25 cellular contexts compared by ENCODE assay signal in genomic region chr22:30537083-30537731, GRCh38. TPM values are rescaled to one million over a fixed set of nuclear protein-coding genes. Genes with fewer than 3 reads are reported as not detected.
"Had no signal": no experiment of that assay in that cellular context is flagged by ENCODE, and none has a peak within 500 bp of the region (broad histone marks: within the 10 kb centered on the region; RNA-seq: fewer than 3 reads in every experiment).

No MANE protein-coding gene starts in this region.

- H3K27ac ChIP-seq: brain microvascular endothelial cell, cardiac muscle cell, PC-9 had no signal

- ATAC-seq: activated CD8-positive, alpha-beta memory T cell treated with anti-CD3 and anti-CD28 coated beads, Interleukin-2, amount 10 ng/mL, durations not matched to agents 7 days and 5 days; activated T-cell treated with anti-CD3 and anti-CD28 coated beads, Interleukin-2, amount 50 U/mL, for 4 hours; activated T-helper 17 cell treated with anti-CD3 and anti-CD28 coated beads, Interleukin-2, amount 50 U/mL, for 72 hours; T-helper 17 cell; WTC11 had no signal

- H3K4me3 ChIP-seq: cardiac muscle cell, MG63, PC-9 had no signal

- H3K9me3 Mint-ChIP-seq: activated naive CD4-positive, alpha-beta T cell treated with anti-CD3 and anti-CD28 coated beads for 36 hours; activated T-cell treated with anti-CD3 and anti-CD28 coated beads, Interleukin-2, amount 50 U/mL, for 4 hours; activated T-helper 17 cell treated with anti-CD3 and anti-CD28 coated beads, Interleukin-2, amount 50 U/mL, for 72 hours; WTC11 had no signal

- H3K36me3 ChIP-seq: brain microvascular endothelial cell, cardiac muscle cell, MG63 had no signal

- H3K4me1 Mint-ChIP-seq: activated T-helper 17 cell treated with anti-CD3 and anti-CD28 coated beads, Interleukin-2, amount 50 U/mL, for 72 hours had no signal

- H3K36me3 Mint-ChIP-seq: activated CD8-positive, alpha-beta memory T cell treated with anti-CD3 and anti-CD28 coated beads, Interleukin-2, amount 10 ng/mL, durations not matched to agents 7 days and 5 days; WTC11 had no signal

- H3K9me3 ChIP-seq: MG63 had no signal

- H3K27ac Mint-ChIP-seq: activated CD8-positive, alpha-beta memory T cell treated with anti-CD3 and anti-CD28 coated beads, Interleukin-2, amount 10 ng/mL, durations not matched to agents 7 days and 5 days; activated naive CD4-positive, alpha-beta T cell treated with anti-CD3 and anti-CD28 coated beads for 36 hours; activated naive CD8-positive, alpha-beta T cell; activated T-helper 17 cell treated with anti-CD3 and anti-CD28 coated beads, Interleukin-2, amount 50 U/mL, for 72 hours; T-helper 17 cell; WTC11 had no signal

- H3K27me3 ChIP-seq: cardiac muscle cell, MG63 had no signal

- H3K4me3 Mint-ChIP-seq: activated CD8-positive, alpha-beta memory T cell treated with anti-CD3 and anti-CD28 coated beads, Interleukin-2, amount 10 ng/mL, durations not matched to agents 7 days and 5 days; activated naive CD4-positive, alpha-beta T cell treated with anti-CD3 and anti-CD28 coated beads for 36 hours; activated naive CD8-positive, alpha-beta T cell; activated T-cell treated with anti-CD3 and anti-CD28 coated beads, Interleukin-2, amount 50 U/mL, for 4 hours; activated T-helper 17 cell treated with anti-CD3 and anti-CD28 coated beads, Interleukin-2, amount 50 U/mL, for 72 hours; T-helper 17 cell; WTC11 had no signal

- DNase-seq: activated CD4-positive, alpha-beta T cell treated with anti-CD3 and anti-CD28 coated beads for 48 hours; activated CD4-positive, alpha-beta T cell treated with anti-CD3 and anti-CD28 coated beads, Interleukin-2, amount 50 U/mL, for 4 hours; activated CD4-positive, CD25-positive, alpha-beta regulatory T cell treated with anti-CD3 and anti-CD28 coated beads, Interleukin-2, amount 50 U/mL, for 72 hours; activated CD8-positive, alpha-beta memory T cell treated with anti-CD3 and anti-CD28 coated beads, Interleukin-2, amount 10 ng/mL, durations not matched to agents 7 days and 5 days; activated gamma-delta T cell; activated naive CD4-positive, alpha-beta T cell treated with anti-CD3 and anti-CD28 coated beads for 36 hours; activated T-cell treated with anti-CD3 and anti-CD28 coated beads, Interleukin-2, amount 50 U/mL, for 4 hours; brain microvascular endothelial cell; cerebellar nuclear complex; MG63; NCI-H1105; NCI-H1436; NCI-H1694 treated with DMSO at 0.1 percent for 48 hours; NCI-H2029 treated with DMSO at 0.1 percent for 48 hours; NCI-H345; NCI-H510A; SHP77 treated with DMSO at 0.1 percent for 48 hours; T-helper 17 cell; T-helper 9 cell had no signal

RNA-seq across cellular contexts. Expression of gene SEC14L6, which starts 9.3 kb away (rescaled TPM):
- total RNA-seq: activated naive CD4-positive, alpha-beta T cell treated with anti-CD3 and anti-CD28 coated beads for 36 hours; activated T-cell treated with anti-CD3 and anti-CD28 coated beads, Interleukin-2, amount 50 U/mL, for 4 hours; activated T-helper 17 cell treated with anti-CD3 and anti-CD28 coated beads, Interleukin-2, amount 50 U/mL, for 72 hours; SK-MEL-5; T-helper 17 cell had no signal

RNA-seq across cellular contexts. Expression of gene SEC14L4, which starts 31.7 kb away (rescaled TPM):
- total RNA-seq: activated CD8-positive, alpha-beta memory T cell treated with anti-CD3 and anti-CD28 coated beads, Interleukin-2, amount 10 ng/mL, durations not matched to agents 7 days and 5 days; activated naive CD4-positive, alpha-beta T cell treated with anti-CD3 and anti-CD28 coated beads for 36 hours; activated T-helper 17 cell treated with anti-CD3 and anti-CD28 coated beads, Interleukin-2, amount 50 U/mL, for 72 hours; T-helper 17 cell had no signal

RNA-seq across cellular contexts. Expression of gene GAL3ST1, which starts 37.3 kb away (rescaled TPM):
- total RNA-seq: activated CD8-positive, alpha-beta memory T cell treated with anti-CD3 and anti-CD28 coated beads, Interleukin-2, amount 10 ng/mL, durations not matched to agents 7 days and 5 days; T-helper 17 cell had no signal
